In the genomic region with DNA sequence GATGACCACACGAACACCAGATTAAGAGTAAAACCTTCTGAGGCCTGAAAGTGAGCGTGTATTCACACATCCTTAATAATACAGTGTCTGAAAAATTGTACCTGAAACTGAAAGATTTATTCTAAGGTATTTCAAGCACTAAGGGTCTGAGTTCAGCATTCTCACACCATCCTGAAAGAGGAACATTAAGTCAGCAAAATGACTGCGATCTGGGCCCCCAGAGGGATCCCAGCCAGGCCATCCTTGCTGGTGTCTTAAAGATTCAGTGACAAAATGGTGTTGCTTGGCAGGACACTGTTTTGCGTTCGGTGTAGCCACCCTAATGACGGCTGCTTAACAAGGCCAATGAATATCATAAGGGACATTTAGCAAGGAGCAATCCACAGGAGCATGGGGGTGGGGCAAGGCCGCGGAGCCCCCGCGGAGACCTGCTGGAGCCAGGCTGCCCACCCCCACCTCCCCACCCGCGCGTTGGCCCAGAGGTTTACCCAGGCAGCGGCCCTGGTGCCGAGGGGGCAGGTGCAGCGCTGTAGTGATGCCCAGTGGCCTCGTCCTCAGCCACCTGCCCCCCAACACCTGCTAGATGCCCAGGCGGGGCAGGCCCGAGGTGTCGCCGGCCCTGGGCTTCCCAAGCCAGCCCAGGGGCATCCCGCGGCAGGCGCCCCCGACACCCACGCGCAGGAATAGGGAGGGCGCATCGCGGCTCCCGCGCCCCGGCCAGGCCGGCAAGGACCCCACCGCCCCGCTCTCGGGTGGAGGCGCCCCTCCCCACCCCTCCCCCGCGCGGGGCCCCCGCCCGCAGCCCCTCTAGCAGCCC, we compare ENCODE assay signal across 9 cellular contexts. TPM values are rescaled to one million over a fixed set of nuclear protein-coding genes. Genes with fewer than 3 reads are reported as not detected.
DNase-seq lines count a peak whose midpoint lies in the region; ATAC-seq, FAIRE-seq and TF ChIP-seq lines count a peak whose summit lies in the region.
"Had no signal": no experiment of that assay in that cellular context is flagged by ENCODE, and none has a peak within 500 bp of the region (broad histone marks: within the 10 kb centered on the region; RNA-seq: fewer than 3 reads in every experiment).

No MANE protein-coding gene starts in this region.

- TF ChIP-seq POLR2A in endothelial cell of umbilical vein (IDR thresholded peaks at IDR 0.05; ENCODE audit: low read depth, low read length): no peak

- dilution Hi-C loops in endothelial cell of umbilical vein (cut with MboI; ENCODE audit: extremely low pct_ligation_motif_present, low sequenced_read_pairs): no loop called here

- H3K4me1 ChIP-seq in MM.1S (ENCODE audit: low read length): peaks cover 11% of the 10 kb centered on the region
- H3K4me1 ChIP-seq in endothelial cell of umbilical vein (ENCODE audit: control insufficient read depth, extremely low read depth, insufficient read depth, low read length): peaks cover 10% of the 10 kb centered on the region

- H3K9me3 Mint-ChIP-seq in osteocyte (ENCODE audit: unreplicated experiment): no peaks in the 10 kb centered on the region
- H3K9me3 Mint-ChIP-seq: T-helper 1 cell treated with Interleukin-12 subunit alpha and Interleukin-12 subunit beta and Interleukin-4 antibody, amounts not matched to agents 30 μg/mL and 1 μg/mL, for 36 hours had no signal

- no peaks in the 10 kb centered on the region for H3K9me1 ChIP-seq in endothelial cell of umbilical vein (replicated peaks; ENCODE audit: control insufficient read depth, extremely low read depth, insufficient read depth, low read length)

- H3K27me3 ChIP-seq in MM.1S (replicated peaks; ENCODE audit: insufficient read depth, low read length) (no peaks in the 10 kb centered on the region; the same call in 1 of the 2 replicates), endothelial cell of umbilical vein (ENCODE audit: control insufficient read depth in 2 of 2, insufficient read depth in 2 of 2, low read length in 2 of 2) (no peaks in the 10 kb centered on the region)

- DNase-seq in GM12865 (ENCODE audit: low read depth): peak; percentile 34
- peak; percentile 84 for DNase-seq in MM.1S
- peak; percentile 13 for DNase-seq in endothelial cell of umbilical vein (ENCODE audit: low read depth, low spot score)
- DNase-seq in osteocyte (ENCODE audit: extremely low spot score, unreplicated experiment): no peak
- DNase-seq in NOMO-1 treated with DMSO at 0.1 percent for 48 hours (lab: John Stamatoyannopoulos, UW; ENCODE audit: unreplicated experiment): no peak
- DNase-seq in GF-D8 (lab: John Stamatoyannopoulos, UW): no peak

- no peaks in the 10 kb centered on the region for H3K36me3 ChIP-seq in MM.1S (replicated peaks; ENCODE audit: insufficient read depth, low read length)
- H3K36me3 ChIP-seq in endothelial cell of umbilical vein (ENCODE audit: control insufficient read depth in 2 of 2, extremely low read depth in 1 of 2, insufficient read depth in 2 of 2, low read length in 2 of 2): no peaks in the 10 kb centered on the region

- CTCF ChIA-PET in endothelial cell of umbilical vein (lab: Charles Lee): interaction anchor here (0.7 to 2.0 kb wide), 3 partner anchors 35 to 265 kb away, joined by 3 to 9 read pairs (median 4); no protein-coding TSS in a partner anchor

- BruUV-seq in endothelial cell of umbilical vein (replicated peaks; lab: Mats Ljungman, UMichigan): no TSS peak

- POLR2A ChIA-PET in endothelial cell of umbilical vein (lab: Charles Lee): no interaction called here

- H2AFZ ChIP-seq in MM.1S (ENCODE audit: low read length) (peak overlapping the region; percentile 72), endothelial cell of umbilical vein (ENCODE audit: low read depth, low read length) (peak overlapping the region; percentile 84)

- H3K79me2 ChIP-seq in MM.1S (ENCODE audit: low read length) (peaks cover 3% of the 10 kb centered on the region; the same call in 1 of the 2 replicates), endothelial cell of umbilical vein (ENCODE audit: control insufficient read depth, insufficient read depth, low read length) (no peaks in the 10 kb centered on the region)

- TF ChIP-seq CTCF in GM12865 (IDR thresholded peaks at IDR 0.05; ENCODE audit: insufficient read depth, low read depth, low read length, missing control alignments) (no peak), MM.1S (IDR thresholded peaks at IDR 0.05; ENCODE audit: low read length) (no peak), endothelial cell of umbilical vein (IDR thresholded peaks at IDR 0.05; ENCODE audit: extremely low read depth in 1 of 2, insufficient read depth in 1 of 2, low read depth in 1 of 2, low read length in 2 of 2) (no peak), osteocyte (IDR thresholded peaks at IDR 0.05) (no peak)

- H3K4me3 Mint-ChIP-seq in osteocyte (ENCODE audit: unreplicated experiment): peak overlapping the region; percentile 75
- H3K4me3 Mint-ChIP-seq: T-helper 1 cell treated with Interleukin-12 subunit alpha and Interleukin-12 subunit beta and Interleukin-4 antibody, amounts not matched to agents 30 μg/mL and 1 μg/mL, for 36 hours had no signal

- peaks cover 37% of the 10 kb centered on the region for H3K4me1 Mint-ChIP-seq in osteocyte (ENCODE audit: unreplicated experiment)

- H3K36me3 Mint-ChIP-seq in osteocyte (ENCODE audit: unreplicated experiment): peaks cover 8% of the 10 kb centered on the region

- peak overlapping the region; percentile 40; the same call in 1 of the 2 replicates for H3K9ac ChIP-seq in MM.1S (ENCODE audit: low read length)
- H3K9ac ChIP-seq in endothelial cell of umbilical vein (replicated peaks; ENCODE audit: extremely low read depth, insufficient read depth, low read length): no peak overlapping the region

- H3K4me2 ChIP-seq in MM.1S (ENCODE audit: low read depth, low read length) (peak overlapping the region; percentile 96), endothelial cell of umbilical vein (ENCODE audit: insufficient read depth, low read length) (peak overlapping the region; percentile 20)

- no peak overlapping the region for H3K4me3 ChIP-seq in GM12865 (ENCODE audit: low read depth, low read length)
- peak overlapping the region; percentile 63 for H3K4me3 ChIP-seq in MM.1S (ENCODE audit: low read length)
- H3K4me3 ChIP-seq in endothelial cell of umbilical vein (replicated peaks in 1 of 3; ENCODE audit: insufficient read depth in 1 of 3, low read depth in 1 of 3, low read length in 3 of 3): peak overlapping the region; percentile 0 to 64 (median 43)

- FAIRE-seq in endothelial cell of umbilical vein (lab: Jason Lieb, UNC): no peak

- H4K20me1 ChIP-seq in MM.1S (ENCODE audit: insufficient read depth, low read length): no peaks in the 10 kb centered on the region
- no peaks in the 10 kb centered on the region for H4K20me1 ChIP-seq in endothelial cell of umbilical vein (replicated peaks; ENCODE audit: control insufficient read depth, extremely low read depth, insufficient read depth, low read length)

- ATAC-seq in GM19023 (IDR thresholded peaks at IDR 0.05; ENCODE audit: unreplicated experiment) (no peak), HG03460 (IDR thresholded peaks at IDR 0.05; ENCODE audit: unreplicated experiment) (no peak)

- H3K9me2 ChIP-seq in MM.1S (replicated peaks; ENCODE audit: insufficient read depth, low read length): no peaks in the 10 kb centered on the region

- H3K27me3 Mint-ChIP-seq in osteocyte (ENCODE audit: unreplicated experiment): no peaks in the 10 kb centered on the region

- H3K9me3 ChIP-seq in MM.1S (replicated peaks; ENCODE audit: insufficient read depth, low read length) (no peaks in the 10 kb centered on the region), endothelial cell of umbilical vein (replicated peaks; ENCODE audit: control insufficient read depth, insufficient read depth, low read length) (no peaks in the 10 kb centered on the region)

- peaks cover 12% of the 10 kb centered on the region for H3F3A ChIP-seq in MM.1S (ENCODE audit: insufficient read depth, low read length)

- intact Hi-C loops in endothelial cell of umbilical vein (cut with micrococcal nuclease): loop anchor here (1.0 to 5.0 kb wide), 3 partner anchors 35 to 342 kb away; no protein-coding TSS in a partner anchor

- peak overlapping the region; percentile 66 for H3K27ac Mint-ChIP-seq in osteocyte (ENCODE audit: unreplicated experiment)
- H3K27ac Mint-ChIP-seq: T-helper 1 cell treated with Interleukin-12 subunit alpha and Interleukin-12 subunit beta and Interleukin-4 antibody, amounts not matched to agents 30 μg/mL and 1 μg/mL, for 36 hours had no signal

- H3K27ac ChIP-seq in MM.1S (ENCODE audit: low read length) (peak overlapping the region; percentile 70; the same call in 1 of the 2 replicates), endothelial cell of umbilical vein (ENCODE audit: insufficient read depth, low read depth, low read length) (no peak overlapping the region)

TF ChIP-seq in endothelial cell of umbilical vein, 7 proteins besides CTCF, POLR2A, EP300 and RAD21 (continues in another document):
- no peak for TF ChIP-seq FOS (IDR thresholded peaks at IDR 0.05; ENCODE audit: borderline replicate concordance, insufficient read depth, low read length)
- no peak for TF ChIP-seq EZH2 (IDR thresholded peaks at IDR 0.05; ENCODE audit: borderline replicate concordance, low read depth, low read length, severe bottlenecking)
- no peak for TF ChIP-seq MYC (IDR thresholded peaks at IDR 0.05; ENCODE audit: low read depth, low read length)
- TF ChIP-seq GATA2 (IDR thresholded peaks at IDR 0.05; ENCODE audit: insufficient read depth, insufficient read length, low read depth, low read length): no peak
- no peak for TF ChIP-seq JUN (IDR thresholded peaks at IDR 0.05; ENCODE audit: borderline replicate concordance, insufficient read depth, insufficient read length, low read depth)

RNA-seq across cellular contexts. Expression of a gene that starts 0.7 kb away (rescaled TPM):
- total RNA-seq in endothelial cell of umbilical vein: 4.4 and 6.8 TPM in 2 replicates
- 2.2 and 3.3 TPM in 2 replicates for polyA plus RNA-seq in endothelial cell of umbilical vein
- 2.4 TPM in 2 replicates for polyA plus RNA-seq in endothelial cell of umbilical vein (2011; cell fraction: cytosol; rRNA removed)
- 3.4 and 3.9 TPM in 2 replicates for polyA plus RNA-seq in endothelial cell of umbilical vein (2011; cell fraction: nucleus; rRNA removed)
- polyA plus RNA-seq in endothelial cell of umbilical vein (2012): 7.0 and 11.0 TPM in 2 replicates
- polyA minus RNA-seq in endothelial cell of umbilical vein: 9.3 and 9.6 TPM in 2 replicates
- 0.41 TPM for polyA minus RNA-seq in endothelial cell of umbilical vein (2011; cell fraction: cytosol; rRNA and poly(A)+ RNA removed)
- polyA minus RNA-seq in endothelial cell of umbilical vein (2011; cell fraction: nucleus; rRNA and poly(A)+ RNA removed): 12.0 and 18.7 TPM in 2 replicates
- total RNA-seq in osteocyte: 58.3 and 58.8 TPM in 2 replicates

RNA-seq across cellular contexts. Expression of a gene that starts 36.9 kb away (rescaled TPM):
- total RNA-seq in endothelial cell of umbilical vein (8.8 and 9.9 TPM in 2 replicates), osteocyte (1,450 and 1,519 TPM in 2 replicates)
- 2.7 and 4.6 TPM in 2 replicates for polyA plus RNA-seq in endothelial cell of umbilical vein
- 4.4 and 5.7 TPM in 2 replicates for polyA plus RNA-seq in endothelial cell of umbilical vein (2011; cell fraction: cytosol; rRNA removed)
- polyA plus RNA-seq in endothelial cell of umbilical vein (2011; cell fraction: nucleus; rRNA removed): 10.8 and 17.0 TPM in 2 replicates
- 5.4 and 19.2 TPM in 2 replicates for polyA plus RNA-seq in endothelial cell of umbilical vein (2012)
- 17.3 and 18.4 TPM in 2 replicates for polyA minus RNA-seq in endothelial cell of umbilical vein
- polyA minus RNA-seq in endothelial cell of umbilical vein (2011; cell fraction: cytosol; rRNA and poly(A)+ RNA removed): 0.20 TPM
- polyA minus RNA-seq in endothelial cell of umbilical vein (2011; cell fraction: nucleus; rRNA and poly(A)+ RNA removed): 37.0 and 44.0 TPM in 2 replicates

Comparison
In these comparisons a context has a peak if more than half of its experiments do, and no peak if none do; other contexts are left out.
1. DNase-seq: peak in GM12865 (single experiment), MM.1S (single experiment) and endothelial cell of umbilical vein (single experiment); none in osteocyte (single experiment), NOMO-1 treated with DMSO at 0.1 percent for 48 hours (single experiment) and GF-D8 (single experiment).
2. RNA of a gene that starts 36.9 kb away (total RNA-seq): 1,450 to 1,519 TPM in osteocyte; 8.8 to 9.9 TPM in endothelial cell of umbilical vein; every median in the first group is over 100 times any median in the second.